12 cellular contexts compared by ENCODE assay signal in the genomic region with DNA sequence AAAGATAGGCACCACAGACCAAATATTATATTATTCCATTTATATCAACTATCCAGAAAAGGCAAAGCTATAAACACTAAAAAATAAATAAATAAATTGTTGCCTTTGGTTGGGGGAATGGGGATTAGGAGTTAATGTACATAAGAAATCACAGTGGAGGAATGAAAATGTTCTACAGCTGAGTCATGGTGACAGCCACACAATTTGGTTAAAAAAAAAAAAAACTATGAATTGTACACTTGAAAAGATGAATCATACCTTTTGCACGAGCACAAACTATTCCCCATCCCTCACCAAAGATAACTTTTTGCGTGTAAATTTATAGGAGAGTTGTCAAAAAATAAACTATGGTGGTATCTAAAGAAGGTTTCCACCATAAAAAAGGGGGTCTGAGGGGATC.
A peak's percentile ranks its signal among the peaks of the same experiment; 100 is the strongest.
DNase-seq lines count a peak whose midpoint lies in the region; ATAC-seq, FAIRE-seq and TF ChIP-seq lines count a peak whose summit lies in the region.
"Had no signal": no experiment of that assay in that cellular context is flagged by ENCODE, and none has a peak within 500 bp of the region (broad histone marks: within the 10 kb centered on the region; RNA-seq: fewer than 3 reads in every experiment).

No MANE protein-coding gene starts in this region.

- FAIRE-seq in A549 (lab: Jason Lieb, UNC) = no peak
- FAIRE-seq: G401.6 had no signal

- no peaks in the 10 kb centered on the region for H4K20me1 ChIP-seq in HCT116 (ENCODE audit: insufficient read depth)

- no peak overlapping the region for H2AFZ ChIP-seq in HCT116 (ENCODE audit: low read depth, low read length, poor library complexity, severe bottlenecking)

- peak overlapping the region; percentile 34 for H3K4me3 ChIP-seq in A549
- peak overlapping the region; percentile 2 to 35; a peak in 2 of 4 replicates for H3K4me3 ChIP-seq in HCT116 (replicated peaks in 1 of 2; ENCODE audit: low read depth in 1 of 2, low read length in 2 of 2)

- no peaks in the 10 kb centered on the region for H3K36me3 ChIP-seq in HCT116 (ENCODE audit: control insufficient read depth in 1 of 2, insufficient read depth in 2 of 2, low read length in 2 of 2)

- H3K4me1 ChIP-seq in A549 (peaks cover 61% of the 10 kb centered on the region), HCT116 (ENCODE audit: control insufficient read depth in 1 of 2, insufficient read depth in 2 of 2, low read length in 2 of 2) (peaks cover 44 to 68% of the 10 kb centered on the region in 2 experiments), foreskin keratinocyte (peaks cover 24% of the 10 kb centered on the region)

- DNase-seq in A549 (ENCODE audit: low read depth in 1 of 2, low spot score in 1 of 2) (peak in 1 of 2 experiments; percentile 83), HCT116 (ENCODE audit: low read depth, low spot score) (peak; percentile 37), amniotic epithelial cell (ENCODE audit: low read depth) (peak; percentile 46), foreskin keratinocyte (peak; percentile 45 to 73), G401 (ENCODE audit: low spot score) (no peak), left colon (no peak)
- DNase-seq in activated effector memory CD4-positive, alpha-beta T cell treated with Interleukin-2 at 50 U/mL for 16 hours = no peak
- DNase-seq: activated CD8-positive, alpha-beta T cell treated with anti-CD3 and anti-CD28 coated beads, Interleukin-2, amount 10 ng/mL, durations not matched to agents 7 days and 5 days; NCI-H187; retina had no signal

- H3K9me3 ChIP-seq in A549 = no peaks in the 10 kb centered on the region
- H3K9me3 ChIP-seq in HCT116 (ENCODE audit: control insufficient read depth in 1 of 2, insufficient read depth in 1 of 2, low read depth in 1 of 2, low read length in 2 of 2) = no peaks in the 10 kb centered on the region

- POLR2A ChIA-PET in A549 (lab: Yijun Ruan, JAX) (interaction anchor here (1.9 kb wide), 1 partner anchor 104 kb away, joined by 11 read pairs; a partner anchor contains a TSS), HCT116 (lab: Charles Lee) (no interaction called here)

- H3K27me3 ChIP-seq in HCT116 (ENCODE audit: insufficient read depth, low read length) (no peaks in the 10 kb centered on the region), foreskin keratinocyte (no peaks in the 10 kb centered on the region)

- RAD21 ChIA-PET in HCT116 (lab: Charles Lee; ENCODE audit: low non-redundant PET in 1 of 2, low total read pairs in 2 of 2, uncharacterized antibody in 2 of 2, unreplicated experiment in 2 of 2) = no interaction called here

- H3K9me2 ChIP-seq in HCT116 (ENCODE audit: insufficient read depth) = no peaks in the 10 kb centered on the region

- BruUV-seq in HCT116 (replicated peaks; lab: Mats Ljungman, UMichigan) = no TSS peak

- peak overlapping the region; percentile 22 for H3K9ac ChIP-seq in HCT116 (ENCODE audit: low read length)

- H3K27ac ChIP-seq in A549 (peak overlapping the region; percentile 92), HCT116 (ENCODE audit: low read depth, low read length) (peak overlapping the region; percentile 59), foreskin keratinocyte (peak overlapping the region; percentile 72)

- CTCF ChIA-PET in A549 (lab: Yijun Ruan, JAX) (no interaction called here), HCT116 (lab: Charles Lee) (no interaction called here)

- WGBS in A549 (ENCODE audit: missing lambda C conversion rate) = 1% methylated on average over 2 of the region's 2 CpGs

- TF ChIP-seq EP300 in A549 (IDR thresholded peaks at IDR 0.05) = no peak

- peaks cover 52% of the 10 kb centered on the region for H3K79me2 ChIP-seq in HCT116 (ENCODE audit: insufficient read depth, low read length)

- TF ChIP-seq POLR2A in A549 (IDR thresholded peaks at IDR 0.05; ENCODE audit: low read length) (no peak), HCT116 (IDR thresholded peaks at IDR 0.05; ENCODE audit: borderline replicate concordance, extremely low read depth, insufficient read depth, insufficient read length) (no peak)

- peak; percentile 79 to 82 for ATAC-seq in A549
- peak; percentile 30; the same call in 1 of the 2 replicates for ATAC-seq in HCT116
- ATAC-seq in foreskin keratinocyte = peak; percentile 74
- no peak for ATAC-seq in left colon
- no peak for ATAC-seq in HG02798 (IDR thresholded peaks at IDR 0.05; ENCODE audit: poor library complexity, unreplicated experiment)
- ATAC-seq: activated CD8-positive, alpha-beta T cell treated with anti-CD3 and anti-CD28 coated beads, Interleukin-2, amount 10 ng/mL, durations not matched to agents 7 days and 5 days had no signal

- TF ChIP-seq RAD21 in A549 (conservative IDR thresholded peaks at IDR 0.05 in 1 of 2, IDR thresholded peaks at IDR 0.05 in 1 of 2) (no peak), HCT116 (IDR thresholded peaks at IDR 0.05; ENCODE audit: low read depth) (no peak)

- no peak for TF ChIP-seq CTCF in A549 (IDR thresholded peaks at IDR 0.05)
- no peak for TF ChIP-seq CTCF in HCT116 (IDR thresholded peaks at IDR 0.05 in 2 of 3, conservative IDR thresholded peaks at IDR 0.05 in 1 of 3; ENCODE audit: borderline replicate concordance in 1 of 3, insufficient read depth in 1 of 3, low read depth in 2 of 3, low read length in 2 of 3)
- TF ChIP-seq CTCF in foreskin keratinocyte (conservative IDR thresholded peaks at IDR 0.05) = no peak

- intact Hi-C loops in HCT116 (cut with micrococcal nuclease) (loop anchor here (5.0 kb wide), 1 partner anchor 103 kb away; a partner anchor contains a TSS), left colon (cut with DNase I, micrococcal nuclease) (no loop called here)

- H3K4me2 ChIP-seq in A549 = peak overlapping the region; percentile 85
- H3K4me2 ChIP-seq in HCT116 (ENCODE audit: low read length) = peak overlapping the region; percentile 66

- in situ Hi-C loops in G401 (cut with HindIII; ENCODE audit: low sequenced_read_pairs) = no loop called here

TF ChIP-seq in A549, 52 proteins besides CTCF, POLR2A, EP300 and RAD21 (continues in another document):
- TF ChIP-seq, protein P1, sequence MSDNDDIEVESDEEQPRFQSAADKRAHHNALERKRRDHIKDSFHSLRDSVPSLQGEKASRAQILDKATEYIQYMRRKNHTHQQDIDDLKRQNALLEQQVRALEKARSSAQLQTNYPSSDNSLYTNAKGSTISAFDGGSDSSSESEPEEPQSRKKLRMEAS (IDR thresholded peaks at IDR 0.05) = no peak
- TF ChIP-seq FOSL2 (IDR thresholded peaks at IDR 0.05) (peak; percentile 77), FOSL2 (CRISPR knock-in tag; IDR thresholded peaks at IDR 0.05) (peak; percentile 88), NPAS2 (CRISPR knock-in tag; IDR thresholded peaks at IDR 0.05; ENCODE audit: borderline replicate concordance) (no peak), MAFK (IDR thresholded peaks at IDR 0.05; ENCODE audit: partially characterized antibody) (peak; percentile 88), ZFP36 (IDR thresholded peaks at IDR 0.05; ENCODE audit: borderline replicate concordance, partially characterized antibody) (no peak), CHD4 (IDR thresholded peaks at IDR 0.05; ENCODE audit: borderline replicate concordance) (no peak), GATA3 (IDR thresholded peaks at IDR 0.05; ENCODE audit: borderline replicate concordance) (0 out of 2 replicates have a peak, but pooled peaks have one; percentile 61), SMC3 (IDR thresholded peaks at IDR 0.05) (no peak), SREBF2 (IDR thresholded peaks at IDR 0.05) (no peak), KDM5A (IDR thresholded peaks at IDR 0.05) (no peak), ZNF302 (CRISPR knock-in tag; IDR thresholded peaks at IDR 0.05) (no peak), CHD2 (IDR thresholded peaks at IDR 0.05; ENCODE audit: low read length, partially characterized antibody) (no peak), HOXB5 (CRISPR knock-in tag; IDR thresholded peaks at IDR 0.05) (0 out of 2 replicates have a peak, but pooled peaks have one; percentile 4), MYC (IDR thresholded peaks at IDR 0.05; ENCODE audit: borderline replicate concordance, low read length) (no peak), FOXS1 (CRISPR knock-in tag; IDR thresholded peaks at IDR 0.05) (no peak), NFE2L2 (conservative IDR thresholded peaks at IDR 0.05; ENCODE audit: low read length) (peak; percentile 91)

TF ChIP-seq in HCT116, 20 proteins besides CTCF, POLR2A, EP300 and RAD21 (continues in another document):
- TF ChIP-seq ZFX (IDR thresholded peaks at IDR 0.05) = no peak
- TF ChIP-seq POLR2AphosphoS5 (IDR thresholded peaks at IDR 0.05; ENCODE audit: low read depth, low read length) = no peak
- no peak for TF ChIP-seq CBX3 (IDR thresholded peaks at IDR 0.05; ENCODE audit: low read depth)
- TF ChIP-seq, protein P2, sequence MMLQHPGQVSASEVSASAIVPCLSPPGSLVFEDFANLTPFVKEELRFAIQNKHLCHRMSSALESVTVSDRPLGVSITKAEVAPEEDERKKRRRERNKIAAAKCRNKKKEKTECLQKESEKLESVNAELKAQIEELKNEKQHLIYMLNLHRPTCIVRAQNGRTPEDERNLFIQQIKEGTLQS (IDR thresholded peaks at IDR 0.05) = no peak
- TF ChIP-seq SRF (IDR thresholded peaks at IDR 0.05; ENCODE audit: low read depth) = no peak
- TF ChIP-seq, protein P3, sequence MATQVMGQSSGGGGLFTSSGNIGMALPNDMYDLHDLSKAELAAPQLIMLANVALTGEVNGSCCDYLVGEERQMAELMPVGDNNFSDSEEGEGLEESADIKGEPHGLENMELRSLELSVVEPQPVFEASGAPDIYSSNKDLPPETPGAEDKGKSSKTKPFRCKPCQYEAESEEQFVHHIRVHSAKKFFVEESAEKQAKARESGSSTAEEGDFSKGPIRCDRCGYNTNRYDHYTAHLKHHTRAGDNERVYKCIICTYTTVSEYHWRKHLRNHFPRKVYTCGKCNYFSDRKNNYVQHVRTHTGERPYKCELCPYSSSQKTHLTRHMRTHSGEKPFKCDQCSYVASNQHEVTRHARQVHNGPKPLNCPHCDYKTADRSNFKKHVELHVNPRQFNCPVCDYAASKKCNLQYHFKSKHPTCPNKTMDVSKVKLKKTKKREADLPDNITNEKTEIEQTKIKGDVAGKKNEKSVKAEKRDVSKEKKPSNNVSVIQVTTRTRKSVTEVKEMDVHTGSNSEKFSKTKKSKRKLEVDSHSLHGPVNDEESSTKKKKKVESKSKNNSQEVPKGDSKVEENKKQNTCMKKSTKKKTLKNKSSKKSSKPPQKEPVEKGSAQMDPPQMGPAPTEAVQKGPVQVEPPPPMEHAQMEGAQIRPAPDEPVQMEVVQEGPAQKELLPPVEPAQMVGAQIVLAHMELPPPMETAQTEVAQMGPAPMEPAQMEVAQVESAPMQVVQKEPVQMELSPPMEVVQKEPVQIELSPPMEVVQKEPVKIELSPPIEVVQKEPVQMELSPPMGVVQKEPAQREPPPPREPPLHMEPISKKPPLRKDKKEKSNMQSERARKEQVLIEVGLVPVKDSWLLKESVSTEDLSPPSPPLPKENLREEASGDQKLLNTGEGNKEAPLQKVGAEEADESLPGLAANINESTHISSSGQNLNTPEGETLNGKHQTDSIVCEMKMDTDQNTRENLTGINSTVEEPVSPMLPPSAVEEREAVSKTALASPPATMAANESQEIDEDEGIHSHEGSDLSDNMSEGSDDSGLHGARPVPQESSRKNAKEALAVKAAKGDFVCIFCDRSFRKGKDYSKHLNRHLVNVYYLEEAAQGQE (IDR thresholded peaks at IDR 0.05; ENCODE audit: low read depth) = no peak
- no peak; the same call in 1 of the 2 replicates for TF ChIP-seq SIN3A (IDR thresholded peaks at IDR 0.05; ENCODE audit: low read depth)
- TF ChIP-seq ZNF274 (IDR thresholded peaks at IDR 0.05; ENCODE audit: low read depth, low read length) = no peak
- no peak for TF ChIP-seq ELF1 (IDR thresholded peaks at IDR 0.05; ENCODE audit: borderline replicate concordance, low read depth)

Comparison
In these comparisons a context has a peak if more than half of its experiments do, and no peak if none do; other contexts are left out.
1. ATAC-seq: peak in A549 (2 of 2), HCT116 (single experiment) and foreskin keratinocyte (single experiment); none in left colon (single experiment) and HG02798 (single experiment).
2. DNase-seq: peak in HCT116 (single experiment), amniotic epithelial cell (single experiment) and foreskin keratinocyte (2 of 2); none in activated effector memory CD4-positive, alpha-beta T cell treated with Interleukin-2 at 50 U/mL for 16 hours (single experiment), G401 (single experiment) and left colon (0 of 2).
3. Peak in every context shown above with its lines, with median percentiles within 50 percentile points of each other: H3K27ac ChIP-seq.